ENCODE assay signal across 8 cellular contexts in genomic region chr7:66204822-66205735, GRCh38. TPM values are rescaled to one million over a fixed set of nuclear protein-coding genes. Genes with fewer than 3 reads are reported as not detected.
DNase-seq lines count a peak whose midpoint lies in the region; ATAC-seq and TF ChIP-seq lines count a peak whose summit lies in the region.

Gene TPST1, plus strand, starts transcription at chr7:66205334. Its CDS starts 35,092 bp downstream, at chr7:66240426.

- CTCF ChIA-PET in CD4-positive, alpha-beta T cell (lab: Charles Lee) = no interaction called here

- peaks cover 8% of the 10 kb centered on the region for H3K27me3 ChIP-seq in CD4-positive, alpha-beta T cell (ENCODE audit: control insufficient read depth, insufficient read depth, low read length)

- intact Hi-C loops in CD4-positive, alpha-beta T cell (cut with DNase I, micrococcal nuclease) = loop anchor here (5.0 to 10.0 kb wide), 4 partner anchors 88 to 460 kb away; partner anchors contain the start of genes CRCP (in 1 of the 2) and GUSB (in 1 of the 2)

- peak; percentile 60 to 79 (median 66) for DNase-seq in CD4-positive, alpha-beta T cell
- DNase-seq in NCI-H82 (lab: John Stamatoyannopoulos, UW) (peak; percentile 97), lung microvascular endothelial cell (ENCODE audit: low read depth in 2 of 2) (peak; percentile 91 to 96)
- peak; percentile 95 for DNase-seq in activated CD8-positive, alpha-beta memory T cell treated with anti-CD3 and anti-CD28 coated beads for 24 hours
- DNase-seq in effector CD8-positive, alpha-beta T cell (lab: John Stamatoyannopoulos, UW) = peak; percentile 72
- DNase-seq in stimulated activated CD4-positive, alpha-beta T cell treated with anti-CD3 and anti-CD28 coated beads, TNF-alpha, amount 100 ng/mL, for 4 hours (ENCODE audit: low read depth in 3 of 3) = peak; percentile 51 to 66 (median 63)

- POLR2A ChIA-PET in CD4-positive, alpha-beta T cell (lab: Charles Lee) = interaction anchor here (0.6 to 1.6 kb wide), 4 partner anchors 8 to 958 kb away, joined by 3 to 7 read pairs (median 4); no protein-coding TSS in a partner anchor

- H3K4me1 Mint-ChIP-seq in CD4-positive, alpha-beta T cell (ENCODE audit: low read depth) = peaks cover 39% of the 10 kb centered on the region

- peak within 1 kb of the TSS; percentile 92 for H3K4me3 Mint-ChIP-seq in CD4-positive, alpha-beta T cell

- ATAC-seq in CD4-positive, alpha-beta T cell (ENCODE audit: poor library complexity) = peak; percentile 94
- ATAC-seq in GM19438 (IDR thresholded peaks at IDR 0.05; ENCODE audit: low read depth, unreplicated experiment) (peak; percentile 91), HG03571 (IDR thresholded peaks at IDR 0.05; ENCODE audit: unreplicated experiment) (peak; percentile 94)

- no peak within 1 kb of the TSS for H3K27ac ChIP-seq in CD4-positive, alpha-beta T cell (ENCODE audit: low read depth, low read length)

- H3K27me3 Mint-ChIP-seq in CD4-positive, alpha-beta T cell = peaks cover 18% of the 10 kb centered on the region

- peak; percentile 54 for TF ChIP-seq CTCF in CD4-positive, alpha-beta T cell (IDR thresholded peaks at IDR 0.05)

- no peaks in the 10 kb centered on the region for H3K9me3 ChIP-seq in CD4-positive, alpha-beta T cell (ENCODE audit: control insufficient read depth, low read length)

- peaks cover 4% of the 10 kb centered on the region for H3K36me3 Mint-ChIP-seq in CD4-positive, alpha-beta T cell (ENCODE audit: low read depth)

- H3K9me3 Mint-ChIP-seq in CD4-positive, alpha-beta T cell = no peaks in the 10 kb centered on the region

- H3K27ac Mint-ChIP-seq in CD4-positive, alpha-beta T cell = peak within 1 kb of the TSS; percentile 58

RNA-seq across cellular contexts. Expression of gene TPST1, which starts in this region (rescaled TPM):
- 1 to 10 TPM; 1.9 to 2.6 TPM for total RNA-seq in CD4-positive, alpha-beta T cell
- total RNA-seq in lung microvascular endothelial cell = 18.3 and 35.5 TPM in 2 replicates
